1 cellular context compared by ENCODE assay signal in genomic region chr16:69428652-69429051, GRCh38.
TF ChIP-seq lines count a peak whose summit lies in the region.

No MANE protein-coding gene starts in this region.

TF ChIP-seq in HepG2, 621 proteins besides CTCF, POLR2A, EP300 and RAD21:
- TF ChIP-seq RFX1 (IDR thresholded peaks at IDR 0.05) (no peak), ZBTB25 (CRISPR knock-in tag; IDR thresholded peaks at IDR 0.05) (0 out of 2 replicates have a peak, but pooled peaks have one; percentile 9), NPAS2 (CRISPR knock-in tag; IDR thresholded peaks at IDR 0.05; ENCODE audit: borderline replicate concordance) (no peak), ZNF720 (CRISPR knock-in tag; IDR thresholded peaks at IDR 0.05) (no peak), SOX6 (IDR thresholded peaks at IDR 0.05) (no peak), SOX6 (CRISPR knock-in tag; IDR thresholded peaks at IDR 0.05) (0 out of 2 replicates have a peak, but pooled peaks have one; percentile 28), SMAD9 (CRISPR knock-in tag; IDR thresholded peaks at IDR 0.05) (no peak), KAT8 (CRISPR knock-in tag; IDR thresholded peaks at IDR 0.05) (no peak), BORCS8-MEF2B (CRISPR knock-in tag; IDR thresholded peaks at IDR 0.05) (0 out of 2 replicates have a peak, but pooled peaks have one; percentile 10), ZNF441 (CRISPR knock-in tag; IDR thresholded peaks at IDR 0.05; ENCODE audit: borderline replicate concordance) (no peak), CSRNP1 (CRISPR knock-in tag; IDR thresholded peaks at IDR 0.05) (no peak), MBNL3 (CRISPR knock-in tag; conservative IDR thresholded peaks at IDR 0.05) (no peak), ZNF335 (CRISPR knock-in tag; IDR thresholded peaks at IDR 0.05) (0 out of 2 replicates have a peak, but pooled peaks have one; percentile 16), ZNF33A (CRISPR knock-in tag; IDR thresholded peaks at IDR 0.05; ENCODE audit: borderline replicate concordance) (no peak), POLR2G (IDR thresholded peaks at IDR 0.05; ENCODE audit: low read depth, low read length) (peak; percentile 34; the same call in 1 of the 2 replicates), ZNF678 (CRISPR knock-in tag; IDR thresholded peaks at IDR 0.05) (no peak), ZNF331 (CRISPR knock-in tag; IDR thresholded peaks at IDR 0.05) (peak; percentile 30; the same call in 1 of the 2 replicates), TEAD3 (CRISPR knock-in tag; optimal IDR thresholded peaks at IDR 0.05; ENCODE audit: borderline replicate concordance) (peak; percentile 53), MIXL1 (CRISPR knock-in tag; IDR thresholded peaks at IDR 0.05) (0 out of 2 replicates have a peak, but pooled peaks have one; percentile 37), ZNF800 (CRISPR knock-in tag; IDR thresholded peaks at IDR 0.05) (no peak), CBX5 (CRISPR knock-in tag; IDR thresholded peaks at IDR 0.05; ENCODE audit: borderline replicate concordance) (no peak), TEAD2 (CRISPR knock-in tag; IDR thresholded peaks at IDR 0.05) (no peak), IRF9 (CRISPR knock-in tag; IDR thresholded peaks at IDR 0.05; ENCODE audit: borderline replicate concordance) (no peak), PHF5A (CRISPR knock-in tag; IDR thresholded peaks at IDR 0.05; ENCODE audit: low read depth, unreplicated experiment) (peak; percentile 16), ZFP36 (IDR thresholded peaks at IDR 0.05; ENCODE audit: borderline replicate concordance, low read depth, low read length, partially characterized antibody) (no peak)
- TF ChIP-seq, protein P1, sequence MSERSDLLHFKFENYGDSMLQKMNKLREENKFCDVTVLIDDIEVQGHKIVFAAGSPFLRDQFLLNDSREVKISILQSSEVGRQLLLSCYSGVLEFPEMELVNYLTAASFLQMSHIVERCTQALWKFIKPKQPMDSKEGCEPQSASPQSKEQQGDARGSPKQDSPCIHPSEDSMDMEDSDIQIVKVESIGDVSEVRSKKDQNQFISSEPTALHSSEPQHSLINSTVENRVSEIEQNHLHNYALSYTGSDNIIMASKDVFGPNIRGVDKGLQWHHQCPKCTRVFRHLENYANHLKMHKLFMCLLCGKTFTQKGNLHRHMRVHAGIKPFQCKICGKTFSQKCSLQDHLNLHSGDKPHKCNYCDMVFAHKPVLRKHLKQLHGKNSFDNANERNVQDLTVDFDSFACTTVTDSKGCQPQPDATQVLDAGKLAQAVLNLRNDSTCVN (CRISPR knock-in tag; IDR thresholded peaks at IDR 0.05; ENCODE audit: borderline replicate concordance) = no peak
- TF ChIP-seq, protein P2, sequence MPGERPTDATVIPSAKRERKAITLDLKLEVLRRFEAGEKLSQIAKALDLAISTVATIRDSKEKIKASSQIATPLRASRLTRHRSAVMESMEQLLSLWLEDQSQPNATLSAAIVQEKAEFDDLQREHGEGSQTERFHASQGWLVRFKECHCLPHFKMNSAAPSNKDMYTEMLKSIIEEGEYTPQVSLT (CRISPR knock-in tag; IDR thresholded peaks at IDR 0.05; ENCODE audit: borderline replicate concordance, low read depth) = no peak
- TF ChIP-seq, protein P3, sequence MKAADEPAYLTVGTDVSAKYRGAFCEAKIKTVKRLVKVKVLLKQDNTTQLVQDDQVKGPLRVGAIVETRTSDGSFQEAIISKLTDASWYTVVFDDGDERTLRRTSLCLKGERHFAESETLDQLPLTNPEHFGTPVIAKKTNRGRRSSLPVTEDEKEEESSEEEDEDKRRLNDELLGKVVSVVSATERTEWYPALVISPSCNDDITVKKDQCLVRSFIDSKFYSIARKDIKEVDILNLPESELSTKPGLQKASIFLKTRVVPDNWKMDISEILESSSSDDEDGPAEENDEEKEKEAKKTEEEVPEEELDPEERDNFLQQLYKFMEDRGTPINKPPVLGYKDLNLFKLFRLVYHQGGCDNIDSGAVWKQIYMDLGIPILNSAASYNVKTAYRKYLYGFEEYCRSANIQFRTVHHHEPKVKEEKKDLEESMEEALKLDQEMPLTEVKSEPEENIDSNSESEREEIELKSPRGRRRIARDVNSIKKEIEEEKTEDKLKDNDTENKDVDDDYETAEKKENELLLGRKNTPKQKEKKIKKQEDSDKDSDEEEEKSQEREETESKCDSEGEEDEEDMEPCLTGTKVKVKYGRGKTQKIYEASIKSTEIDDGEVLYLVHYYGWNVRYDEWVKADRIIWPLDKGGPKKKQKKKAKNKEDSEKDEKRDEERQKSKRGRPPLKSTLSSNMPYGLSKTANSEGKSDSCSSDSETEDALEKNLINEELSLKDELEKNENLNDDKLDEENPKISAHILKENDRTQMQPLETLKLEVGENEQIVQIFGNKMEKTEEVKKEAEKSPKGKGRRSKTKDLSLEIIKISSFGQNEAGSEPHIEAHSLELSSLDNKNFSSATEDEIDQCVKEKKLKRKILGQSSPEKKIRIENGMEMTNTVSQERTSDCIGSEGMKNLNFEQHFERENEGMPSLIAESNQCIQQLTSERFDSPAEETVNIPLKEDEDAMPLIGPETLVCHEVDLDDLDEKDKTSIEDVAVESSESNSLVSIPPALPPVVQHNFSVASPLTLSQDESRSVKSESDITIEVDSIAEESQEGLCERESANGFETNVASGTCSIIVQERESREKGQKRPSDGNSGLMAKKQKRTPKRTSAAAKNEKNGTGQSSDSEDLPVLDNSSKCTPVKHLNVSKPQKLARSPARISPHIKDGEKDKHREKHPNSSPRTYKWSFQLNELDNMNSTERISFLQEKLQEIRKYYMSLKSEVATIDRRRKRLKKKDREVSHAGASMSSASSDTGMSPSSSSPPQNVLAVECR (CRISPR knock-in tag; IDR thresholded peaks at IDR 0.05; ENCODE audit: borderline replicate concordance) = no peak
TF ChIP-seq in HepG2: peak in this region for 9.
